39 cellular contexts compared by ENCODE assay signal in the genomic region with DNA sequence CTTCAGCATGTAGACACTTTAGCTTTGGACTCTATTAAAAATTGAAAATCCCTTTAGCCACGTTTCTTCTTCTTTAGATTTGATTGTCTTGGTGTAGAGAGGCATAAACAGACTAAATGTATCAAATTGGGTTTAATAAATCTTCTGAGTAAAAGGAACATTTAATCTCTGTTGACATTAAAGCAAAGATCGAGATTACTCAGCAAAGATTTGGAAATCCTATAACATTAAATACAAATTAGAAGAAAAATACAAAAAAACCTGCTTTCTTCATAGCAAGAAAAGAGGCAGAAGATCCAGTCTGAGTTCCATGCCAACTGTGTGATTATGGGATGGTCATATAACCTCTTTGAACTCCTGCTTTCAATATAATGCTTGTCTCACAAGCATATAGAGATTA.
"Had no signal": no experiment of that assay in that cellular context is flagged by ENCODE, and none has a peak within 500 bp of the region (broad histone marks: within the 10 kb centered on the region; RNA-seq: fewer than 3 reads in every experiment).

No MANE protein-coding gene starts in this region.

- H3K9me3 ChIP-seq: MG63 had no signal

- ATAC-seq: activated CD8-positive, alpha-beta memory T cell treated with anti-CD3 and anti-CD28 coated beads, Interleukin-2, amount 10 ng/mL, durations not matched to agents 7 days and 5 days; activated naive CD8-positive, alpha-beta T cell treated with anti-CD3 and anti-CD28 coated beads, Interleukin-2, amount 50 U/mL, for 24 hours; Right ventricle myocardium inferior had no signal

- H3K27ac ChIP-seq: brain microvascular endothelial cell, RWPE1, VCaP had no signal

- DNase-seq: activated B cell treated with CpG ODN at 0.5 μM for 24 hours; activated CD4-positive, alpha-beta memory T cell treated with anti-CD3 and anti-CD28 coated beads, Interleukin-2, amount 10 ng/mL, durations not matched to agents 7 days and 5 days; activated CD4-positive, alpha-beta T cell treated with anti-CD3 and anti-CD28 coated beads for 4 hours; activated CD4-positive, alpha-beta T cell treated with anti-CD3 and anti-CD28 coated beads, Interleukin-2, amount 50 U/mL, for 1 hour; activated CD4-positive, CD25-positive, alpha-beta regulatory T cell treated with anti-CD3 and anti-CD28 coated beads, Interleukin-2, amount 50 U/mL, for 72 hours; activated CD8-positive, alpha-beta memory T cell treated with anti-CD3 and anti-CD28 coated beads for 24 hours; activated CD8-positive, alpha-beta memory T cell treated with anti-CD3 and anti-CD28 coated beads, Interleukin-2, amount 10 ng/mL, durations not matched to agents 7 days and 5 days; activated CD8-positive, alpha-beta memory T cell treated with anti-CD3 and anti-CD28 coated beads, Interleukin-2, amount 50 U/mL, for 48 hours; activated effector memory CD4-positive, alpha-beta T cell treated with Interleukin-2 at 50 U/mL for 16 hours; activated naive CD4-positive, alpha-beta T cell treated with anti-CD3 and anti-CD28 coated beads, Interleukin-2, amount 10 ng/mL, durations not matched to agents 7 days and 5 days; activated naive CD8-positive, alpha-beta T cell treated with anti-CD3 and anti-CD28 coated beads, Interleukin-2, amount 50 U/mL, for 24 hours; activated T-cell treated with anti-CD3 and anti-CD28 coated beads, Interleukin-2, amount 50 U/mL, for 48 hours; amniotic stem cell; aorta; brain microvascular endothelial cell; central memory CD4-positive, alpha-beta T cell; Kasumi-1; MG63; NCI-H1048; NCI-H1105 treated with DMSO at 0.1 percent for 48 hours; NCI-H1436; NCI-H1694; NCI-H2029; NCI-H2107; NCI-H2171; NCI-H510A; NCI-H526; NCI-H748 treated with DMSO at 0.1 percent for 48 hours; NK-92 treated with Interleukin-12 subunit alpha and Interleukin-12 subunit beta, amount 100 ng/mL, for 24 hours; PC-3; SIG-M5; SW 1271; T-helper 1 cell; T-helper 2 cell; T-helper 9 cell had no signal

- FAIRE-seq: RCC 7860 had no signal

- H3K36me3 ChIP-seq: brain microvascular endothelial cell, MG63 had no signal

- H3K4me3 ChIP-seq: MG63 had no signal

- H3K27me3 ChIP-seq: brain microvascular endothelial cell, MG63 had no signal
